In the genomic region with DNA sequence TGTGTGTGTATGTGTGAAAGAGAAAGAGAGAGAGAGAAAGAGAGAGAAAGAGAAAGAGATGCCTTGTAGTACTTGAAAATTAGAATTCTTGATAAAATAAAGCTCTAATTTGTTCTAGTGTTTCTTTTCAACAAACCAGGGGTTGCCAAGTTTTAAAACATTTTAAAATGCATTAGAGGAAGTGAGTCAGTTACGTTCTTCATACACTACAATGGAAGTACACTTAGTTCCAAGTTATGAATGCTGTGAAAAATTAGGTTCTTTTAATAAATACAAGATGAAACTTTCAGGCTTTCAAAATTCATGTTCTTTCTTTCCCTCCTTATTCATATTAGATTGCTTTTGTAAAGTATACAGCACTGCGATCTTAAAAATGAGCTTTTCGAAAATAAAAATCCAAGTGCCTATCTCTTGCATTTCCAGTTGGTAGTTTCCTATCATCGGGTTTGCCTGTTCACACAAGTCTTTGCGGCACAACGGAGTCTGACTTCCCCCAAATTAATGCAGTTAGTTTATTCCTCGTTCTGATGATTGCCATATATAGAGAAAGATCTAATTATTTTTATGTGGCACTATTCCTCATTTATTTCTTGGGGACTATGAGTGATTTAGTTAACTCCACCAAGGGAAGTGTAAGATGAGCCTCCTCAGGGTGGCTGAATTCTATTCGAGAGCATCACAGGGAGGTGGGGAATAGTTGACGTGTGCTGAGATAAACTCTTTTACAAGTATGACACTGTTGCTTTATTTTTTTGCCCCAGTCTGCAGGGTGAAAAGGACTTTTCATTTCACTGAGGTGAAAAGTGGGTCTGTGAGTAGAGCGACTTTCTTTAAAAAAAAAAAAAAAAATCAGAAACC, we compare ENCODE assay signal across 10 cellular contexts.
DNase-seq lines count a peak whose midpoint lies in the region; ATAC-seq and TF ChIP-seq lines count a peak whose summit lies in the region.
"Had no signal": no experiment of that assay in that cellular context is flagged by ENCODE, and none has a peak within 500 bp of the region (broad histone marks: within the 10 kb centered on the region; RNA-seq: fewer than 3 reads in every experiment).

No MANE protein-coding gene starts in this region.

- H3K4me2 ChIP-seq in SK-N-SH, result peak overlapping the region; percentile 37; the same call in 1 of the 2 replicates
- H3K4me2 ChIP-seq in neuronal stem cell (ENCODE audit: insufficient read depth, low read length, poor library complexity, severe bottlenecking), result peak overlapping the region; percentile 52

- CTCF ChIA-PET in AG04449 (lab: Yijun Ruan, JAX) (interaction anchor here (0.8 to 1.7 kb wide), 3 partner anchors 142 to 198 kb away, joined by 3 to 5 read pairs (median 4); no protein-coding TSS in a partner anchor), SK-N-SH (lab: Yijun Ruan, JAX) (no interaction called here)

- H2BK120ac ChIP-seq in neuronal stem cell (ENCODE audit: low read depth, low read length), result no peak overlapping the region

- no peaks in the 10 kb centered on the region for H3F3A ChIP-seq in SK-N-SH (replicated peaks; ENCODE audit: insufficient read depth)

- no peak overlapping the region for H2BK15ac ChIP-seq in neuronal stem cell (ENCODE audit: low read length)

- WGBS in SK-N-SH (ENCODE audit: low lambda C conversion rate), result 81% methylated on average over 10 of the region's 10 CpGs
- no CpG with 5 or more reads among the region's 10 CpGs for WGBS in neuronal stem cell (ENCODE audit: extremely low coverage in 2 of 2, insufficient read length in 2 of 2, insufficient replicate concordance in 1 of 2), 2 donors

- no peaks in the 10 kb centered on the region for H3K36me3 ChIP-seq in SK-N-SH (replicated peaks in 1 of 2; ENCODE audit: control insufficient read depth in 1 of 2, insufficient read depth in 2 of 2, low read length in 1 of 2)
- H3K36me3 ChIP-seq in neuronal stem cell (replicated peaks in 1 of 2; ENCODE audit: control insufficient read depth in 2 of 2, insufficient read depth in 2 of 2, low read length in 2 of 2), result no peaks in the 10 kb centered on the region

- no peak overlapping the region for H3K18ac ChIP-seq in neuronal stem cell (ENCODE audit: low read length)

- no peaks in the 10 kb centered on the region for H3K9me2 ChIP-seq in SK-N-SH

- H3K27ac ChIP-seq in SK-N-SH (ENCODE audit: low read depth in 2 of 2, low read length in 1 of 2), result peak overlapping the region in 1 of 2 experiments; percentile 53; a peak in 2 of 4 replicates
- no peak overlapping the region for H3K27ac ChIP-seq in neuronal stem cell (replicated peaks; ENCODE audit: low read length)
- H3K27ac ChIP-seq: C4-2B had no signal

- no peak for TF ChIP-seq EP300 in SK-N-SH (IDR thresholded peaks at IDR 0.05; ENCODE audit: borderline replicate concordance in 1 of 2, low read depth in 1 of 2, low read length in 1 of 2)

- H3K4me1 ChIP-seq in SK-N-SH (ENCODE audit: control insufficient read depth in 1 of 2, insufficient read depth in 2 of 2, low read depth in 1 of 2, low read length in 1 of 2) (peaks cover 10 to 28% of the 10 kb centered on the region in 2 experiments; a peak in 3 of 4 replicates), neuronal stem cell (ENCODE audit: control insufficient read depth in 2 of 2, insufficient read depth in 1 of 2, low read depth in 1 of 2, low read length in 2 of 2) (peaks cover 8 to 25% of the 10 kb centered on the region in 2 donors)

- H2AK5ac ChIP-seq in neuronal stem cell (ENCODE audit: low read depth, low read length), result no peak overlapping the region

- no peak overlapping the region for H2BK5ac ChIP-seq in neuronal stem cell (ENCODE audit: low read length)

- no peaks in the 10 kb centered on the region for H3K79me1 ChIP-seq in neuronal stem cell (ENCODE audit: low read depth, low read length)

- H3K14ac ChIP-seq in neuronal stem cell (ENCODE audit: low read length), result no peak overlapping the region

- ATAC-seq in HG02759 (IDR thresholded peaks at IDR 0.05; ENCODE audit: unreplicated experiment), result no peak
- ATAC-seq in GM19397 (IDR thresholded peaks at IDR 0.05; ENCODE audit: unreplicated experiment), result no peak
- ATAC-seq: activated T-cell treated with anti-CD3 and anti-CD28 coated beads, Interleukin-2, amount 50 U/mL, for 4 hours had no signal

- TF ChIP-seq CTCF in AG04449 (IDR thresholded peaks at IDR 0.05; ENCODE audit: insufficient read depth, low read length, missing control alignments) (no peak), SK-N-SH (IDR thresholded peaks at IDR 0.05) (no peak), fibroblast of villous mesenchyme (IDR thresholded peaks at IDR 0.05; ENCODE audit: insufficient read depth, low read depth, low read length) (no peak)

- TF ChIP-seq RAD21 in SK-N-SH (IDR thresholded peaks at IDR 0.05; ENCODE audit: low read length), result no peak

- H2AFZ ChIP-seq in SK-N-SH (ENCODE audit: low read depth) (peak overlapping the region; percentile 60), neuronal stem cell (ENCODE audit: low read length) (peak overlapping the region; percentile 79)

- no peaks in the 10 kb centered on the region for H3K79me2 ChIP-seq in SK-N-SH (ENCODE audit: insufficient read depth)

- H3K4me3 ChIP-seq in AG04449 (ENCODE audit: low read depth, low read length) (peak overlapping the region; percentile 66), SK-N-SH (ENCODE audit: low read depth in 2 of 2, low read length in 1 of 2) (no peak overlapping the region), fibroblast of villous mesenchyme (ENCODE audit: low read depth, low read length) (peak overlapping the region; percentile 58), neuronal stem cell (ENCODE audit: low read length in 2 of 2) (peak overlapping the region in 1 of 2 donors; percentile 41)

- no peaks in the 10 kb centered on the region for H3K9me3 ChIP-seq in SK-N-SH
- no peaks in the 10 kb centered on the region for H3K9me3 ChIP-seq in neuronal stem cell (replicated peaks in 1 of 2; ENCODE audit: control insufficient read depth in 2 of 2, insufficient read depth in 1 of 2, low read depth in 1 of 2, low read length in 2 of 2)

- H3K9ac ChIP-seq in SK-N-SH, result no peak overlapping the region
- no peak overlapping the region for H3K9ac ChIP-seq in neuronal stem cell (ENCODE audit: low read depth, low read length, poor library complexity)

- no peak overlapping the region for H2BK12ac ChIP-seq in neuronal stem cell (ENCODE audit: low read length)

- no peak overlapping the region for H4K91ac ChIP-seq in neuronal stem cell (ENCODE audit: low read depth, low read length, poor library complexity)

- H3K4ac ChIP-seq in neuronal stem cell (ENCODE audit: low read length), result no peak overlapping the region

- no peaks in the 10 kb centered on the region for H3K27me3 ChIP-seq in SK-N-SH (ENCODE audit: insufficient read depth)
- H3K27me3 ChIP-seq in neuronal stem cell (ENCODE audit: control insufficient read depth in 3 of 3, insufficient read depth in 3 of 3, low read depth in 1 of 3, low read length in 3 of 3), result no peaks in the 10 kb centered on the region

- H4K20me1 ChIP-seq in SK-N-SH (ENCODE audit: insufficient read depth), result no peaks in the 10 kb centered on the region

- DNase-seq in AG04449 (ENCODE audit: low read depth, low spot score) (no peak), SK-N-SH (no peak), fibroblast of villous mesenchyme (ENCODE audit: low read depth) (peak; percentile 55), neuronal stem cell (ENCODE audit: low spot score) (no peak), NCI-H2107 (lab: John Stamatoyannopoulos, UW) (no peak)
- no peak for DNase-seq in activated CD4-positive, alpha-beta T cell treated with anti-CD3 and anti-CD28 coated beads, Interleukin-2, amount 50 U/mL, for 1 hour
- DNase-seq: activated T-cell treated with anti-CD3 and anti-CD28 coated beads, Interleukin-2, amount 50 U/mL, for 4 hours had no signal

- no peak overlapping the region for H4K8ac ChIP-seq in neuronal stem cell (ENCODE audit: low read depth, low read length)

- no peak overlapping the region for H3K23ac ChIP-seq in neuronal stem cell (ENCODE audit: low read depth, low read length, poor library complexity)

- POLR2A ChIA-PET in AG04449 (lab: Yijun Ruan, JAX) (no interaction called here), SK-N-SH (lab: Yijun Ruan, JAX) (no interaction called here)

TF ChIP-seq in SK-N-SH, 30 proteins besides CTCF, POLR2A, EP300 and RAD21 (continues in another document):
- TF ChIP-seq USF1 (IDR thresholded peaks at IDR 0.05; ENCODE audit: borderline replicate concordance, low read depth), result no peak
- TF ChIP-seq, protein P1, sequence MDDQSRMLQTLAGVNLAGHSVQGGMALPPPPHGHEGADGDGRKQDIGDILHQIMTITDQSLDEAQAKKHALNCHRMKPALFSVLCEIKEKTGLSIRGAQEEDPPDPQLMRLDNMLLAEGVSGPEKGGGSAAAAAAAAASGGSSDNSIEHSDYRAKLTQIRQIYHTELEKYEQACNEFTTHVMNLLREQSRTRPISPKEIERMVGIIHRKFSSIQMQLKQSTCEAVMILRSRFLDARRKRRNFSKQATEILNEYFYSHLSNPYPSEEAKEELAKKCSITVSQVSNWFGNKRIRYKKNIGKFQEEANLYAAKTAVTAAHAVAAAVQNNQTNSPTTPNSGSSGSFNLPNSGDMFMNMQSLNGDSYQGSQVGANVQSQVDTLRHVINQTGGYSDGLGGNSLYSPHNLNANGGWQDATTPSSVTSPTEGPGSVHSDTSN (IDR thresholded peaks at IDR 0.05), result no peak

Comparison
In these comparisons a context has a peak if more than half of its experiments do, and no peak if none do; other contexts are left out.
1. H3K4me3 ChIP-seq: peak in AG04449 (single experiment) and fibroblast of villous mesenchyme (single experiment); none in SK-N-SH (0 of 2).